Comparison of ENCODE assay signal across 9 cellular contexts in the genomic region with DNA sequence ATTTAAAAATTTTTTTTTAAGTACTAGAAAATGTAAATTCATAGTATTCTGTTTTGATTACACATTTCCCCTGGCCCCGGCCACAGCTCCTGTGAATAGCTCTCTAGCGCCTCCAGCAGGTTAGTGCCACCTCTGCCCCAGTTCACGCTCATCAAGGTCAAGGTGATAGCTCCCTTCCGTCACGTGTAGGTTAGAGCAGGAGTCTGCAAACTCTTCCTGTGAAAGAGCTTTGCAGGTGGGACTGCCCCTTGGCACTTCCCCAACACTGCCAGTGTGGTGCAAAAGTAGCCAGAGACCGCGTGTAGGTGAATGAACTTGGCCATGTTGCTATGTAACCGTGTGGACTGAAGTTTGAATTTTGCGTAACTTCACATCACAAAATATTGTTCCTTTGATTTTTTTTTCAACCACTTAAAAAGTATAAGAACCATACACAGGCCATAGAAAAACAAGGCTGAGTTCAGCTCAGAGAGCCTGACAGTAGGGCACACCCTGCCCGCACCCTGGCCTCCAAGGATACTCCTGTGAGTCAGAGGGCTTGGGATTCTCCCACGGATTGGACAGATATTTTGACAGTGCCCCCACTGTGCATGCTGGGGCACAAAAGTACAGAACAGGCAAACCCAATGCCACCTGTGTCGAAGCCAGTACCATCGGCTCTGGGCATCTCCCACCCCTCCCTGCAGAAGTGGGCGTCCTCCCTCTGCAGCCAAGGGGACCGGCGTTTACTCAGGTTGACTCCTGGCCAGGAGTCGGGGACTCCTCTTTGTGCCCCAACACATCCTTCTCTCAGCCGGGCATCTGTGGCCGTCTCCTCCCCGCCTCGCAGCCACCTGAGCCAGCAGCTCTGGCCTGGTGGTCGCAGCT.
DNase-seq lines count a peak whose midpoint lies in the region; ATAC-seq, FAIRE-seq and TF ChIP-seq lines count a peak whose summit lies in the region.
"Had no signal": no experiment of that assay in that cellular context is flagged by ENCODE, and none has a peak within 500 bp of the region (broad histone marks: within the 10 kb centered on the region; RNA-seq: fewer than 3 reads in every experiment).

No MANE protein-coding gene starts in this region.

- H3K9me3 ChIP-seq in kidney (ENCODE audit: control insufficient read depth in 1 of 2, low read length in 2 of 2) (no peaks in the 10 kb centered on the region), aorta (ENCODE audit: control insufficient read depth, low read length) (no peaks in the 10 kb centered on the region)

- H3K27me3 Mint-ChIP-seq in activated naive CD8-positive, alpha-beta T cell, result no peaks in the 10 kb centered on the region
- H3K27me3 Mint-ChIP-seq: naive B cell had no signal

- intact Hi-C loops in kidney (cut with DNase I), result no loop called here
- intact Hi-C loops in aorta (cut with DNase I), result loop anchor here in 1 of 2 donors (5.0 kb wide), 1 partner anchor 78 kb away; no protein-coding TSS in a partner anchor

- no peak overlapping the region for H3K9ac ChIP-seq in kidney (ENCODE audit: low read length in 2 of 2)

- CTCF ChIA-PET in AG04449 (lab: Yijun Ruan, JAX), result interaction anchor here (0.6 to 2.3 kb wide), 13 partner anchors 9 to 475 kb away, joined by 3 to 14 read pairs (median 3); no protein-coding TSS in a partner anchor

- POLR2A ChIA-PET in AG04449 (lab: Yijun Ruan, JAX), result interaction anchor here (0.6 kb wide), 1 partner anchor 16 kb away, joined by 3 read pairs; no protein-coding TSS in a partner anchor

- no peak overlapping the region for H3K4me3 Mint-ChIP-seq in activated naive CD8-positive, alpha-beta T cell

- ATAC-seq in aorta (ENCODE audit: low FRiP score) (no peak), GM21619 (IDR thresholded peaks at IDR 0.05; ENCODE audit: unreplicated experiment) (no peak)

- TF ChIP-seq CTCF in AG04449 (IDR thresholded peaks at IDR 0.05; ENCODE audit: insufficient read depth, low read length, missing control alignments), result peak; percentile 49
- TF ChIP-seq CTCF in kidney (IDR thresholded peaks at IDR 0.05; ENCODE audit: borderline replicate concordance, extremely low read depth, insufficient read depth), result peak; percentile 18

- H3K27ac ChIP-seq in kidney (ENCODE audit: low read depth in 2 of 2, low read length in 2 of 2), result no peak overlapping the region
- H3K27ac ChIP-seq in aorta (ENCODE audit: low read depth in 1 of 2, low read length in 2 of 2), result no peak overlapping the region

- peaks cover 26% of the 10 kb centered on the region for H3K4me1 Mint-ChIP-seq in activated naive CD8-positive, alpha-beta T cell (ENCODE audit: low read depth)

- H3K4me1 ChIP-seq in kidney (ENCODE audit: control insufficient read depth in 1 of 2, insufficient read depth in 1 of 2, low read depth in 1 of 2, low read length in 2 of 2) (peaks cover 9 to 10% of the 10 kb centered on the region in 2 donors), aorta (ENCODE audit: control insufficient read depth in 1 of 2, insufficient read depth in 2 of 2, low read length in 2 of 2) (no peaks in the 10 kb centered on the region)

- H3K9me3 Mint-ChIP-seq in activated naive CD8-positive, alpha-beta T cell (ENCODE audit: low read depth), result no peaks in the 10 kb centered on the region

- peak overlapping the region; percentile 54 for H3K27ac Mint-ChIP-seq in activated naive CD8-positive, alpha-beta T cell

- H3K36me3 Mint-ChIP-seq in activated naive CD8-positive, alpha-beta T cell, result peaks cover 14% of the 10 kb centered on the region

- FAIRE-seq in GM19239 (lab: Jason Lieb, UNC), result no peak
- FAIRE-seq in kidney (lab: Jason Lieb, UNC), result no peak

- 87 to 88% methylated on average over 22 of the region's 22 CpGs for WGBS in aorta, 2 donors

- peaks cover 4 to 5% of the 10 kb centered on the region in 2 donors for H3K36me3 ChIP-seq in kidney (ENCODE audit: control insufficient read depth in 1 of 2, insufficient read depth in 2 of 2, low read length in 2 of 2)
- no peaks in the 10 kb centered on the region for H3K36me3 ChIP-seq in aorta (ENCODE audit: control insufficient read depth in 1 of 2, insufficient read depth in 2 of 2, low read length in 1 of 2)

- H3K4me3 ChIP-seq in AG04449 (ENCODE audit: low read depth, low read length) (no peak overlapping the region), kidney (ENCODE audit: low read length in 2 of 2) (no peak overlapping the region), aorta (ENCODE audit: low read length in 2 of 2) (no peak overlapping the region)

- no peaks in the 10 kb centered on the region for H3K27me3 ChIP-seq in aorta (ENCODE audit: control insufficient read depth in 1 of 2, insufficient read depth in 2 of 2, low read length in 1 of 2)

- DNase-seq in AG04449 (ENCODE audit: low read depth, low spot score) (no peak), GM19239 (ENCODE audit: insufficient read length, low spot score) (peak; percentile 64), SKM-1 treated with dmso at 0.1 percent for 144 hours (lab: John Stamatoyannopoulos, UW; ENCODE audit: unreplicated experiment) (peak; percentile 13), kidney (peak; percentile 64), aorta (no peak)
- peak; percentile 40 to 64 for DNase-seq in stimulated activated CD8-positive, alpha-beta memory T cell treated with anti-CD3 and anti-CD28 coated beads, Interleukin-4, amount 100 ng/mL, for 1 hour (ENCODE audit: low read depth in 2 of 2, low spot score in 1 of 2)
- DNase-seq: naive B cell had no signal

Comparison
In these comparisons a context has a peak if more than half of its experiments do, and no peak if none do; other contexts are left out.
1. DNase-seq: peak in GM19239 (single experiment), SKM-1 treated with dmso at 0.1 percent for 144 hours (single experiment), kidney (single experiment) and stimulated activated CD8-positive, alpha-beta memory T cell treated with anti-CD3 and anti-CD28 coated beads, Interleukin-4, amount 100 ng/mL, for 1 hour (2 of 2); none in AG04449 (single experiment) and aorta (0 of 2).